7 cellular contexts compared by ENCODE assay signal in genomic region chr1:76784502-76784901, GRCh38.
"Had no signal": no experiment of that assay in that cellular context is flagged by ENCODE, and none has a peak within 500 bp of the region (broad histone marks: within the 10 kb centered on the region; RNA-seq: fewer than 3 reads in every experiment).

No MANE protein-coding gene starts in this region.

- ATAC-seq: HepG2, K562 had no signal

- FAIRE-seq: HepG2, HTR-8/SVneo, K562 had no signal

- DNase-seq: IMR-90, KBM-7, KG1 had no signal

- H3K27ac ChIP-seq: HL-60 had no signal

- H3K4me3 ChIP-seq: K562 had no signal
